ENCODE assay signal across 7 cellular contexts in the genomic region with DNA sequence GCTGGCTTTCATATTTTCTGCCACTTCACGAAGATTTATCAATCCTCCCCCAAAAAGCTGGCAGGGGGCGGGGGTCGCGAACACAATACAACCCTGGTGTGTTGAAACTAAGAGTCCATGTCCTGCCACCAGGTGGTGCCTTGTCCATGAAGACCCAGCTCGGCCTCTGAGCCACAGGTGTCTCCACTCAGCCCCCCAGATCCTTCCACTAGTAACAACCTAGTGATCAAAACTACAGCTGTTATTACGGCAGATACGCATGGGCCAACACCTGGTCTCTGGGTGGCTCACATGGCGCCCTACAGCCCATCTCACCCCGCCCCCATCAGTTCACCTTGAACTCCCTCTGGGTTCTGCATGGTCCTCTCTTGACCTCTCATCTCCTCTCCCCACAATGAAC. TPM values are rescaled to one million over a fixed set of nuclear protein-coding genes. Genes with fewer than 3 reads are reported as not detected.
DNase-seq lines count a peak whose midpoint lies in the region; ATAC-seq and TF ChIP-seq lines count a peak whose summit lies in the region.

No MANE protein-coding gene starts in this region.

- H3K36me3 ChIP-seq in HEK293 (ENCODE audit: control insufficient read depth in 2 of 2, insufficient read depth in 1 of 2, low read length in 2 of 2) = no peaks in the 10 kb centered on the region
- H3K36me3 ChIP-seq in SU-DHL-6 (ENCODE audit: low read length) = no peaks in the 10 kb centered on the region

- DNase-seq in naive B cell (peak; percentile 46), NCI-H2029 (lab: John Stamatoyannopoulos, UW) (no peak)
- no peak for DNase-seq in stimulated activated CD4-positive, alpha-beta T cell treated with anti-CD3 and anti-CD28 coated beads, Interleukin-1b, Interleukin-23, amount 100 ng/mL, for 48 hours
- no peak for DNase-seq in activated CD8-positive, alpha-beta memory T cell treated with anti-CD3 and anti-CD28 coated beads, Interleukin-2, amount 50 U/mL, for 4 hours

- H3K27me3 ChIP-seq in SU-DHL-6 (ENCODE audit: low read length) = no peaks in the 10 kb centered on the region

- H3K4me2 ChIP-seq in SU-DHL-6 (ENCODE audit: low read depth, low read length, poor library complexity, severe bottlenecking) = peak overlapping the region; percentile 38

- H3F3A ChIP-seq in SU-DHL-6 (ENCODE audit: insufficient read depth) = peaks cover 27% of the 10 kb centered on the region

- H3K9ac ChIP-seq in SU-DHL-6 (ENCODE audit: low read length) = no peak overlapping the region

- H3K79me2 ChIP-seq in SU-DHL-6 (ENCODE audit: insufficient read depth, low read length) = peaks cover 100% of the 10 kb centered on the region

- H3K4me1 Mint-ChIP-seq in naive B cell = peaks cover 68 to 100% (median 87%) of the 10 kb centered on the region in 3 donors

- peaks cover 59% of the 10 kb centered on the region for H4K20me1 ChIP-seq in SU-DHL-6 (ENCODE audit: low read depth, low read length)

- peak; percentile 26 for ATAC-seq in GM18519 (IDR thresholded peaks at IDR 0.05; ENCODE audit: low FRiP score, unreplicated experiment)
- ATAC-seq in naive B cell (ENCODE audit: low read depth in 2 of 2) = peak; percentile 67 to 70

- POLR2A ChIA-PET in HEK293 (lab: Yijun Ruan, JAX) = interaction anchor here (0.6 to 1.6 kb wide), 5 partner anchors 13 to 155 kb away, joined by 3 to 5 read pairs (median 4); partner anchors contain the start of gene CARHSP1

- H3K4me3 ChIP-seq in HEK293 (ENCODE audit: low read depth, low read length) = no peak overlapping the region
- H3K4me3 ChIP-seq in SU-DHL-6 (ENCODE audit: insufficient read depth, low read length, poor library complexity, severe bottlenecking) = no peak overlapping the region

- no peaks in the 10 kb centered on the region for H3K9me3 Mint-ChIP-seq in naive B cell

- no peak overlapping the region for H2AFZ ChIP-seq in SU-DHL-6 (ENCODE audit: low read depth, low read length, severe bottlenecking)

- H3K27ac Mint-ChIP-seq in naive B cell = peak overlapping the region in 5 of 6 donors; percentile 41 to 96 (median 83)

- H3K36me3 Mint-ChIP-seq in naive B cell = no peaks in the 10 kb centered on the region

- H3K9me2 ChIP-seq in SU-DHL-6 (replicated peaks; ENCODE audit: insufficient read depth, low read length) = no peaks in the 10 kb centered on the region

- peak overlapping the region in 7 of 8 donors; percentile 52 to 76 (median 61) for H3K4me3 Mint-ChIP-seq in naive B cell

- no peaks in the 10 kb centered on the region for H3K27me3 Mint-ChIP-seq in naive B cell

- TF ChIP-seq CTCF in HEK293 (tag by site-specific recombination; IDR thresholded peaks at IDR 0.05) (no peak), SU-DHL-6 (IDR thresholded peaks at IDR 0.05; ENCODE audit: insufficient read depth, low read length, poor library complexity, severe bottlenecking) (peak; percentile 23)

- CTCF ChIA-PET in HEK293 (lab: Yijun Ruan, JAX) = interaction anchor here (0.5 to 1.7 kb wide), 28 partner anchors 9 to 369 kb away, joined by 3 to 32 read pairs (median 3); no protein-coding TSS in a partner anchor

- no peak overlapping the region for H3K27ac ChIP-seq in HEK293 (ENCODE audit: extremely low read depth, low read depth, low read length)
- peak overlapping the region; percentile 56 for H3K27ac ChIP-seq in SU-DHL-6 (ENCODE audit: low read depth, low read length)

- H3K4me1 ChIP-seq in HEK293 (ENCODE audit: control insufficient read depth, insufficient read depth, low read length) = peaks cover 2% of the 10 kb centered on the region; the same call in 1 of the 2 replicates

- H3K9me3 ChIP-seq in HEK293 (ENCODE audit: control insufficient read depth, insufficient read depth, low read depth, low read length) (no peaks in the 10 kb centered on the region), SU-DHL-6 (ENCODE audit: insufficient read depth, low read length) (no peaks in the 10 kb centered on the region)

TF ChIP-seq in HEK293, 187 proteins besides CTCF, POLR2A, EP300 and RAD21:
- TF ChIP-seq ZNF623 (tag by site-specific recombination; IDR thresholded peaks at IDR 0.05) (no peak), SCRT1 (tag by site-specific recombination; IDR thresholded peaks at IDR 0.05; ENCODE audit: borderline replicate concordance) (peak; percentile 74; the same call in 1 of the 2 replicates), SCRT2 (tag by site-specific recombination; IDR thresholded peaks at IDR 0.05) (peak; percentile 78)

RNA-seq across cellular contexts. Expression of gene USP7, which starts 27.7 kb away (rescaled TPM):
- polyA plus RNA-seq in naive B cell (ENCODE audit: low read depth in 6 of 6) = 10 to 100 TPM in 4 of 6 donors, 1 to 10 TPM in 2; 4.4 to 21.5 (median 12.2) TPM

RNA-seq across cellular contexts. Expression of gene LITAFD, which starts 53.8 kb away (rescaled TPM):
- not detected for polyA plus RNA-seq in naive B cell (ENCODE audit: low read depth in 6 of 6)
